In genomic region chr10:64036306-64036930, GRCh38 we compare ENCODE assay signal across 19 cellular contexts.
A peak's percentile ranks its signal among the peaks of the same experiment; 100 is the strongest.
DNase-seq lines count a peak whose midpoint lies in the region; ATAC-seq lines count a peak whose summit lies in the region.
"Had no signal": no experiment of that assay in that cellular context is flagged by ENCODE, and none has a peak within 500 bp of the region (broad histone marks: within the 10 kb centered on the region; RNA-seq: fewer than 3 reads in every experiment).

No MANE protein-coding gene starts in this region.

- ATAC-seq in sciatic nerve, result peak; percentile 34
- ATAC-seq in HG02571 (IDR thresholded peaks at IDR 0.05; ENCODE audit: unreplicated experiment), result no peak
- ATAC-seq: gastrocnemius medialis; naive thymus-derived CD8-positive, alpha-beta T cell; T-helper 17 cell; WTC11 had no signal

- DNase-seq in DMS 273 (lab: John Stamatoyannopoulos, UW; ENCODE audit: unreplicated experiment) (peak; percentile 72), DMS 273 treated with DMSO at 0.1 percent for 48 hours (lab: John Stamatoyannopoulos, UW) (no peak), astrocyte of the hippocampus (ENCODE audit: low read depth, low spot score) (peak; percentile 66), iris pigment epithelial cell (ENCODE audit: low read depth) (peak; percentile 3), sciatic nerve (ENCODE audit: low spot score) (no peak), activated T-cell treated with anti-CD3 and anti-CD28 coated beads for 4 hours (no peak), germinal center (ENCODE audit: low spot score) (no peak)
- DNase-seq: DMS79; gastrocnemius medialis; H7; naive thymus-derived CD8-positive, alpha-beta T cell; NCI-H1092; NCI-H2227 treated with DMSO at 0.1 percent for 48 hours; retina; stimulated activated naive CD4-positive, alpha-beta T cell treated with Interleukin-2 at 50 U/mL for 16 hours; T-helper 17 cell; upper lobe of left lung had no signal

- intact Hi-C loops in sciatic nerve (cut with DNase I), result no loop called here

Comparison
In these comparisons a context has a peak if more than half of its experiments do, and no peak if none do; other contexts are left out.
1. DNase-seq: peak in DMS 273 (single experiment), astrocyte of the hippocampus (single experiment) and iris pigment epithelial cell (single experiment); none in DMS 273 treated with DMSO at 0.1 percent for 48 hours (single experiment), sciatic nerve (single experiment), activated T-cell treated with anti-CD3 and anti-CD28 coated beads for 4 hours (single experiment) and germinal center (single experiment).